Comparison of ENCODE assay signal across 15 cellular contexts in the genomic region with DNA sequence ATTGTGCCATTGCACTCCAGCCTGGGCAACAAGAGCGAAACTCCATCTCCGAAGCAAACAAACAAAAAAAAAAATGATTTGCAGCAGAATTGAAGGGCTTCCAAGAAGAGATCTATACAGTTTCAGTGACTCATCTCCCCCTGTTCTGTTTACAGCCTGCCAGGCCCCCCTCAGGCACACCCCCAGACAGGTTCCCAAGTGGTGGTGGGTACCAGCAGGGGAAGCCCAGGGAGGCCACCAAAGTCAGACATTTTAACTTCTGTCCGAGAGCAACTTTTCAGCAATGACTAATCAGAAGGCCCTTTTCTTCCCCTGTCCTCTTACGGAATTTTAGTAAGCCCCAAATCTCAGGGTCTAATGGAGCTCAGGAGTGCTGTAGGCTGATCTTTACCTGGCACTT.
DNase-seq lines count a peak whose midpoint lies in the region; ATAC-seq lines count a peak whose summit lies in the region.
"Had no signal": no experiment of that assay in that cellular context is flagged by ENCODE, and none has a peak within 500 bp of the region (broad histone marks: within the 10 kb centered on the region; RNA-seq: fewer than 3 reads in every experiment).

No MANE protein-coding gene starts in this region.

- peaks cover 12% of the 10 kb centered on the region for H3K4me1 Mint-ChIP-seq in activated naive CD8-positive, alpha-beta T cell treated with anti-CD3 and anti-CD28 coated beads, Interleukin-2, amount 50 U/mL, for 24 hours
- no peaks in the 10 kb centered on the region for H3K4me1 Mint-ChIP-seq in activated naive CD8-positive, alpha-beta T cell treated with anti-CD3 and anti-CD28 coated beads for 36 hours

- peaks cover 8% of the 10 kb centered on the region for H3K27me3 Mint-ChIP-seq in activated naive CD8-positive, alpha-beta T cell treated with anti-CD3 and anti-CD28 coated beads, Interleukin-2, amount 50 U/mL, for 24 hours
- H3K27me3 Mint-ChIP-seq in activated naive CD8-positive, alpha-beta T cell treated with anti-CD3 and anti-CD28 coated beads for 36 hours: peaks cover 13% of the 10 kb centered on the region

- peaks cover 6% of the 10 kb centered on the region for H3K36me3 Mint-ChIP-seq in activated naive CD8-positive, alpha-beta T cell treated with anti-CD3 and anti-CD28 coated beads, Interleukin-2, amount 50 U/mL, for 24 hours (ENCODE audit: low read depth)
- H3K36me3 Mint-ChIP-seq in activated naive CD8-positive, alpha-beta T cell treated with anti-CD3 and anti-CD28 coated beads for 36 hours: no peaks in the 10 kb centered on the region

- DNase-seq in activated naive CD8-positive, alpha-beta T cell treated with anti-CD3 and anti-CD28 coated beads, Interleukin-2, amount 50 U/mL, for 24 hours: no peak
- DNase-seq in activated naive CD8-positive, alpha-beta T cell treated with anti-CD3 and anti-CD28 coated beads for 36 hours: no peak
- DNase-seq in left lobe of liver (ENCODE audit: low spot score) (no peak), OCI-M1 (lab: John Stamatoyannopoulos, UW) (no peak), posterior vena cava (ENCODE audit: low spot score) (no peak), SK-N-DZ (ENCODE audit: low spot score) (no peak)
- DNase-seq: activated CD4-positive, alpha-beta T cell treated with anti-CD3 and anti-CD28 coated beads, Interleukin-2, amount 50 U/mL, for 1 hour; activated naive CD4-positive, alpha-beta T cell treated with anti-CD3 and anti-CD28 coated beads for 36 hours; heart right ventricle; left ventricle myocardium superior; NCI-H1930; spleen had no signal

- intact Hi-C loops in posterior vena cava (cut with DNase I): no loop called here

- H3K9me3 Mint-ChIP-seq in activated naive CD8-positive, alpha-beta T cell treated with anti-CD3 and anti-CD28 coated beads, Interleukin-2, amount 50 U/mL, for 24 hours: peaks cover 4% of the 10 kb centered on the region
- H3K9me3 Mint-ChIP-seq in activated naive CD8-positive, alpha-beta T cell treated with anti-CD3 and anti-CD28 coated beads for 36 hours: peaks cover 3% of the 10 kb centered on the region

- ATAC-seq in activated naive CD8-positive, alpha-beta T cell treated with anti-CD3 and anti-CD28 coated beads, Interleukin-2, amount 50 U/mL, for 24 hours: peak; percentile 27
- ATAC-seq in HG02588 (IDR thresholded peaks at IDR 0.05; ENCODE audit: unreplicated experiment) (peak; percentile 26), HG03378 (IDR thresholded peaks at IDR 0.05; ENCODE audit: unreplicated experiment) (peak; percentile 31), left lobe of liver (no peak)
- ATAC-seq: GM23338, heart right ventricle, left ventricle myocardium superior had no signal

- no peak overlapping the region for H3K4me3 Mint-ChIP-seq in activated naive CD8-positive, alpha-beta T cell treated with anti-CD3 and anti-CD28 coated beads, Interleukin-2, amount 50 U/mL, for 24 hours
- H3K4me3 Mint-ChIP-seq in activated naive CD8-positive, alpha-beta T cell treated with anti-CD3 and anti-CD28 coated beads for 36 hours: no peak overlapping the region
- H3K4me3 Mint-ChIP-seq: activated naive CD4-positive, alpha-beta T cell treated with anti-CD3 and anti-CD28 coated beads for 36 hours; GM23338 had no signal

- H3K27ac Mint-ChIP-seq in activated naive CD8-positive, alpha-beta T cell treated with anti-CD3 and anti-CD28 coated beads, Interleukin-2, amount 50 U/mL, for 24 hours: no peak overlapping the region
- H3K27ac Mint-ChIP-seq in activated naive CD8-positive, alpha-beta T cell treated with anti-CD3 and anti-CD28 coated beads for 36 hours: no peak overlapping the region
- H3K27ac Mint-ChIP-seq: activated naive CD4-positive, alpha-beta T cell treated with anti-CD3 and anti-CD28 coated beads for 36 hours; GM23338 had no signal
